12 cellular contexts compared by ENCODE assay signal in genomic region chr20:58228103-58228483, GRCh38. TPM values are rescaled to one million over a fixed set of nuclear protein-coding genes. Genes with fewer than 3 reads are reported as not detected.
DNase-seq lines count a peak whose midpoint lies in the region; ATAC-seq and TF ChIP-seq lines count a peak whose summit lies in the region.
"Had no signal": no experiment of that assay in that cellular context is flagged by ENCODE, and none has a peak within 500 bp of the region (broad histone marks: within the 10 kb centered on the region; RNA-seq: fewer than 3 reads in every experiment).

No MANE protein-coding gene starts in this region.

- H3K4me3 Mint-ChIP-seq in GM23338 (peak overlapping the region; percentile 74), natural killer cell (peak overlapping the region; percentile 69)

- H3K4me1 ChIP-seq in GM23338 (ENCODE audit: insufficient read depth) (peaks cover 6% of the 10 kb centered on the region), OCI-LY7 (ENCODE audit: insufficient read depth, low read length, poor library complexity, severe bottlenecking) (no peaks in the 10 kb centered on the region)

- no peaks in the 10 kb centered on the region for H4K20me1 ChIP-seq in GM23338 (replicated peaks; ENCODE audit: insufficient read depth)
- no peaks in the 10 kb centered on the region for H4K20me1 ChIP-seq in OCI-LY7 (ENCODE audit: insufficient read depth, low read length)

- POLR2A ChIA-PET in RWPE1 (lab: Yijun Ruan, JAX; ENCODE audit: low non-redundant PET) = no interaction called here
- POLR2A ChIA-PET in OCI-LY7 (lab: Charles Lee) = no interaction called here

- DNase-seq in AG20443 (ENCODE audit: low spot score) (peak; percentile 36), GM23338 (ENCODE audit: low spot score) (peak; percentile 36), natural killer cell (no peak), RWPE1 (ENCODE audit: low spot score) (no peak), OCI-LY7 (ENCODE audit: low spot score) (no peak), NCI-H2081 (lab: John Stamatoyannopoulos, UW) (no peak), NCI-H524 (lab: John Stamatoyannopoulos, UW) (no peak)
- DNase-seq in effector CD4-positive, alpha-beta T cell = peak; percentile 14
- DNase-seq: NCI-H2029 had no signal

- CTCF ChIA-PET in RWPE1 (lab: Yijun Ruan, JAX) = interaction anchor here (0.7 to 1.0 kb wide), 2 partner anchors 11 to 168 kb away, joined by 3 to 4 read pairs; no protein-coding TSS in a partner anchor
- CTCF ChIA-PET in OCI-LY7 (lab: Charles Lee; ENCODE audit: unreplicated experiment) = no interaction called here

- H3K27me3 Mint-ChIP-seq in GM23338 (ENCODE audit: insufficient read depth, low read depth, poor library complexity) (peaks cover 20% of the 10 kb centered on the region), natural killer cell (ENCODE audit: low read depth in 2 of 2) (peaks cover 49 to 68% of the 10 kb centered on the region in 2 donors)

- H3K4me2 ChIP-seq in GM23338 (peak overlapping the region; percentile 79), OCI-LY7 (ENCODE audit: low read length) (no peak overlapping the region)

- peak overlapping the region; percentile 54 for H3K4me3 ChIP-seq in GM23338
- no peak overlapping the region for H3K4me3 ChIP-seq in OCI-LY7 (ENCODE audit: low read depth, low read length, poor library complexity, severe bottlenecking)
- H3K4me3 ChIP-seq: SJSA1 had no signal

- peaks cover 16% of the 10 kb centered on the region for H3K27me3 ChIP-seq in GM23338 (ENCODE audit: insufficient read depth)
- H3K27me3 ChIP-seq: ascending aorta had no signal

- intact Hi-C loops in natural killer cell (cut with micrococcal nuclease) (no loop called here), OCI-LY7 (cut with micrococcal nuclease; ENCODE audit: unreplicated experiment) (no loop called here)

- H3K4me1 Mint-ChIP-seq in GM23338 (peaks cover 21% of the 10 kb centered on the region), natural killer cell (peaks cover 6 to 16% of the 10 kb centered on the region in 2 donors)

- H3K36me3 ChIP-seq in GM23338 (ENCODE audit: insufficient read depth) (no peaks in the 10 kb centered on the region), OCI-LY7 (ENCODE audit: insufficient read depth, low read length) (no peaks in the 10 kb centered on the region)
- H3K36me3 ChIP-seq: SJSA1 had no signal

- H3K9me3 ChIP-seq in OCI-LY7 (ENCODE audit: low read length) = no peaks in the 10 kb centered on the region
- H3K9me3 ChIP-seq: ascending aorta had no signal

- peaks cover 8% of the 10 kb centered on the region for H3K9me2 ChIP-seq in GM23338 (ENCODE audit: insufficient read depth)
- no peaks in the 10 kb centered on the region for H3K9me2 ChIP-seq in OCI-LY7 (ENCODE audit: insufficient read depth, low read length)

- H2AFZ ChIP-seq in GM23338 (peak overlapping the region; percentile 75), OCI-LY7 (ENCODE audit: low read length) (no peak overlapping the region)

- H3K36me3 Mint-ChIP-seq in GM23338 (ENCODE audit: low read depth) = no peaks in the 10 kb centered on the region; the same call in 2 of the 3 replicates
- peaks cover 10% of the 10 kb centered on the region for H3K36me3 Mint-ChIP-seq in natural killer cell

- no peaks in the 10 kb centered on the region for H3F3A ChIP-seq in GM23338 (replicated peaks; ENCODE audit: low read depth)

- no peak overlapping the region for H3K27ac ChIP-seq in GM23338 (ENCODE audit: low read depth)
- no peak overlapping the region for H3K27ac ChIP-seq in RWPE1
- H3K27ac ChIP-seq in OCI-LY7 (ENCODE audit: low read depth, low read length, poor library complexity, severe bottlenecking) = no peak overlapping the region
- H3K27ac ChIP-seq: ascending aorta, SJSA1 had no signal

- H3K27ac Mint-ChIP-seq in GM23338 (no peak overlapping the region), natural killer cell (peak overlapping the region in 1 of 2 donors; percentile 48)

- BruUV-seq in OCI-LY7 (replicated peaks; lab: Mats Ljungman, UMichigan) = no TSS peak

- H3K9me3 Mint-ChIP-seq in GM23338 (peaks cover 9% of the 10 kb centered on the region; the same call in 1 of the 3 replicates), natural killer cell (no peaks in the 10 kb centered on the region)

- ATAC-seq in GM23338 (peak; percentile 13; the same call in 2 of the 3 replicates), natural killer cell (no peak)

- H3K79me2 ChIP-seq in GM23338 (replicated peaks; ENCODE audit: insufficient read depth) = no peaks in the 10 kb centered on the region
- no peaks in the 10 kb centered on the region for H3K79me2 ChIP-seq in OCI-LY7 (ENCODE audit: insufficient read depth, low read depth, low read length)

- no peak for TF ChIP-seq CTCF in GM23338 (conservative IDR thresholded peaks at IDR 0.05; ENCODE audit: low read depth in 2 of 2)
- TF ChIP-seq CTCF in natural killer cell (IDR thresholded peaks at IDR 0.05) = no peak
- no peak for TF ChIP-seq CTCF in RWPE1 (conservative IDR thresholded peaks at IDR 0.05; ENCODE audit: low read depth)
- TF ChIP-seq CTCF in OCI-LY7 (conservative IDR thresholded peaks at IDR 0.05; ENCODE audit: low read length) = no peak

TF ChIP-seq in GM23338, 12 proteins besides CTCF, POLR2A, EP300 and RAD21 (continues in another document):
- TF ChIP-seq STAT1 (IDR thresholded peaks at IDR 0.05; ENCODE audit: unreplicated experiment) (no peak), JUNB (IDR thresholded peaks at IDR 0.05; ENCODE audit: unreplicated experiment) (no peak)
- TF ChIP-seq, protein P1, sequence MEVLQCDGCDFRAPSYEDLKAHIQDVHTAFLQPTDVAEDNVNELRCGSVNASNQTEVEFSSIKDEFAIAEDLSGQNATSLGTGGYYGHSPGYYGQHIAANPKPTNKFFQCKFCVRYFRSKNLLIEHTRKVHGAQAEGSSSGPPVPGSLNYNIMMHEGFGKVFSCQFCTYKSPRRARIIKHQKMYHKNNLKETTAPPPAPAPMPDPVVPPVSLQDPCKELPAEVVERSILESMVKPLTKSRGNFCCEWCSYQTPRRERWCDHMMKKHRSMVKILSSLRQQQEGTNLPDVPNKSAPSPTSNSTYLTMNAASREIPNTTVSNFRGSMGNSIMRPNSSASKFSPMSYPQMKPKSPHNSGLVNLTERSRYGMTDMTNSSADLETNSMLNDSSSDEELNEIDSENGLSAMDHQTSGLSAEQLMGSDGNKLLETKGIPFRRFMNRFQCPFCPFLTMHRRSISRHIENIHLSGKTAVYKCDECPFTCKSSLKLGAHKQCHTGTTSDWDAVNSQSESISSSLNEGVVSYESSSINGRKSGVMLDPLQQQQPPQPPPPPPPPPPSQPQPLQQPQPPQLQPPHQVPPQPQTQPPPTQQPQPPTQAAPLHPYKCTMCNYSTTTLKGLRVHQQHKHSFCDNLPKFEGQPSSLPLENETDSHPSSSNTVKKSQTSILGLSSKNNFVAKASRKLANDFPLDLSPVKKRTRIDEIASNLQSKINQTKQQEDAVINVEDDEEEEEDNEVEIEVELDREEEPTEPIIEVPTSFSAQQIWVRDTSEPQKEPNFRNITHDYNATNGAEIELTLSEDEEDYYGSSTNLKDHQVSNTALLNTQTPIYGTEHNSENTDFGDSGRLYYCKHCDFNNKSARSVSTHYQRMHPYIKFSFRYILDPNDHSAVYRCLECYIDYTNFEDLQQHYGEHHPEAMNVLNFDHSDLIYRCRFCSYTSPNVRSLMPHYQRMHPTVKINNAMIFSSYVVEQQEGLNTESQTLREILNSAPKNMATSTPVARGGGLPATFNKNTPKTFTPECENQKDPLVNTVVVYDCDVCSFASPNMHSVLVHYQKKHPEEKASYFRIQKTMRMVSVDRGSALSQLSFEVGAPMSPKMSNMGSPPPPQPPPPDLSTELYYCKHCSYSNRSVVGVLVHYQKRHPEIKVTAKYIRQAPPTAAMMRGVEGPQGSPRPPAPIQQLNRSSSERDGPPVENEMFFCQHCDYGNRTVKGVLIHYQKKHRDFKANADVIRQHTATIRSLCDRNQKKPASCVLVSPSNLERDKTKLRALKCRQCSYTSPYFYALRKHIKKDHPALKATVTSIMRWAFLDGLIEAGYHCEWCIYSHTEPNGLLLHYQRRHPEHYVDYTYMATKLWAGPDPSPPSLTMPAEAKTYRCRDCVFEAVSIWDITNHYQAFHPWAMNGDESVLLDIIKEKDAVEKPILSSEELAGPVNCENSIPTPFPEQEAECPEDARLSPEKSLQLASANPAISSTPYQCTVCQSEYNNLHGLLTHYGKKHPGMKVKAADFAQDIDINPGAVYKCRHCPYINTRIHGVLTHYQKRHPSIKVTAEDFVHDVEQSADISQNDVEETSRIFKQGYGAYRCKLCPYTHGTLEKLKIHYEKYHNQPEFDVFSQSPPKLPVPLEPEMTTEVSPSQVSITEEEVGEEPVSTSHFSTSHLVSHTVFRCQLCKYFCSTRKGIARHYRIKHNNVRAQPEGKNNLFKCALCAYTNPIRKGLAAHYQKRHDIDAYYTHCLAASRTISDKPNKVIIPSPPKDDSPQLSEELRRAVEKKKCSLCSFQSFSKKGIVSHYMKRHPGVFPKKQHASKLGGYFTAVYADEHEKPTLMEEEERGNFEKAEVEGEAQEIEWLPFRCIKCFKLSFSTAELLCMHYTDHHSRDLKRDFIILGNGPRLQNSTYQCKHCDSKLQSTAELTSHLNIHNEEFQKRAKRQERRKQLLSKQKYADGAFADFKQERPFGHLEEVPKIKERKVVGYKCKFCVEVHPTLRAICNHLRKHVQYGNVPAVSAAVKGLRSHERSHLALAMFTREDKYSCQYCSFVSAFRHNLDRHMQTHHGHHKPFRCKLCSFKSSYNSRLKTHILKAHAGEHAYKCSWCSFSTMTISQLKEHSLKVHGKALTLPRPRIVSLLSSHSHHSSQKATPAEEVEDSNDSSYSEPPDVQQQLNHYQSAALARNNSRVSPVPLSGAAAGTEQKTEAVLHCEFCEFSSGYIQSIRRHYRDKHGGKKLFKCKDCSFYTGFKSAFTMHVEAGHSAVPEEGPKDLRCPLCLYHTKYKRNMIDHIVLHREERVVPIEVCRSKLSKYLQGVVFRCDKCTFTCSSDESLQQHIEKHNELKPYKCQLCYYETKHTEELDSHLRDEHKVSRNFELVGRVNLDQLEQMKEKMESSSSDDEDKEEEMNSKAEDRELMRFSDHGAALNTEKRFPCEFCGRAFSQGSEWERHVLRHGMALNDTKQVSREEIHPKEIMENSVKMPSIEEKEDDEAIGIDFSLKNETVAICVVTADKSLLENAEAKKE (CRISPR knock-in tag; IDR thresholded peaks at IDR 0.05) = no peak
- TF ChIP-seq, protein P2, sequence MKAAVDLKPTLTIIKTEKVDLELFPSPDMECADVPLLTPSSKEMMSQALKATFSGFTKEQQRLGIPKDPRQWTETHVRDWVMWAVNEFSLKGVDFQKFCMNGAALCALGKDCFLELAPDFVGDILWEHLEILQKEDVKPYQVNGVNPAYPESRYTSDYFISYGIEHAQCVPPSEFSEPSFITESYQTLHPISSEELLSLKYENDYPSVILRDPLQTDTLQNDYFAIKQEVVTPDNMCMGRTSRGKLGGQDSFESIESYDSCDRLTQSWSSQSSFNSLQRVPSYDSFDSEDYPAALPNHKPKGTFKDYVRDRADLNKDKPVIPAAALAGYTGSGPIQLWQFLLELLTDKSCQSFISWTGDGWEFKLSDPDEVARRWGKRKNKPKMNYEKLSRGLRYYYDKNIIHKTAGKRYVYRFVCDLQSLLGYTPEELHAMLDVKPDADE (IDR thresholded peaks at IDR 0.05) = no peak

RNA-seq across cellular contexts. Expression of gene ANKRD60, which starts 0.4 kb away (rescaled TPM):
- total RNA-seq in GM23338 (2014; rRNA removed; shearing (Covaris generic)) = not detected in 2 replicates
- not detected in 2 replicates for polyA plus RNA-seq in GM23338 (2016; fragmentation: Nextera tagmentation; extraction: Ambion mirVana)
- total RNA-seq in natural killer cell (not detected), OCI-LY7 (2022) (not detected in 2 replicates)
- total RNA-seq in OCI-LY7 (2014; rRNA removed; shearing (Covaris generic)) = not detected in 2 replicates
- total RNA-seq: ascending aorta, myocyte, SJSA1 had no signal

Comparison
In these comparisons a context has a peak if more than half of its experiments do, and no peak if none do; other contexts are left out.
1. DNase-seq: peak in AG20443 (single experiment), GM23338 (single experiment) and effector CD4-positive, alpha-beta T cell (single experiment); none in natural killer cell (single experiment), RWPE1 (single experiment), OCI-LY7 (single experiment), NCI-H2081 (0 of 2) and NCI-H524 (0 of 2).